ENCODE assay signal across 19 cellular contexts in the genomic region with DNA sequence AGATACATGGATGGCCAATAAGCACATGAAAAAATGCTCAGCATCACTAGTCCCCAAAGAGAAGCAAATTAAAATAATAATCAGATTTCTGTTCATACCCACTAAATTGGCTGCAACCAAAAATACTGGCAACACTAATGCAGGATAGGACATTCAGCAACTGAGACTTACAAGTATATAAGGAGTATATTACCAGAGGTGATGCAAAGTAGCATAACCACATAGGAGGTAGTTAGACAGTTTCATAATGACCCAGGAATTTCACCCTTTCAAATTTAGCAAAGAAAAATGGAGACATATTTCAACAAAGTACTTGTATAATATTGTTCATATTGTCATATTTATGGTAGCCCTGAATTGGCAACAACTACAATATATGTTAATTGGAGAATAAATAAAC.
"Had no signal": no experiment of that assay in that cellular context is flagged by ENCODE, and none has a peak within 500 bp of the region (broad histone marks: within the 10 kb centered on the region; RNA-seq: fewer than 3 reads in every experiment).

No MANE protein-coding gene starts in this region.

- DNase-seq: activated CD4-positive, alpha-beta memory T cell treated with anti-CD3 and anti-CD28 coated beads, Interleukin-2, amount 10 ng/mL, durations not matched to agents 7 days and 5 days; activated CD4-positive, alpha-beta T cell treated with anti-CD3 and anti-CD28 coated beads for 48 hours; activated CD4-positive, CD25-positive, alpha-beta regulatory T cell; activated naive CD4-positive, alpha-beta T cell; activated naive CD8-positive, alpha-beta T cell treated with anti-CD3 and anti-CD28 coated beads for 36 hours; activated T-cell treated with anti-CD3 and anti-CD28 coated beads, Interleukin-2, amount 50 U/mL, for 1 hour; amniotic stem cell; effector memory CD8-positive, alpha-beta T cell; esophagus squamous epithelium; left cardiac atrium; lower lobe of right lung; natural killer cell; right lobe of liver; small intestine; stimulated activated CD4-positive, alpha-beta T cell treated with anti-CD3 and anti-CD28 coated beads, Interleukin-15, amount 100 ng/mL, for 24 hours; stimulated activated CD4-positive, alpha-beta T cell treated with anti-CD3 and anti-CD28 coated beads, Interleukin-2, amount 100 ng/mL, for 48 hours; stomach; trophoblast cell had no signal

- ATAC-seq: activated T-helper 17 cell treated with anti-CD3 and anti-CD28 coated beads, Interleukin-2, amount 50 U/mL, for 72 hours; effector memory CD8-positive, alpha-beta T cell; left cardiac atrium; lower lobe of right lung; natural killer cell; right lobe of liver had no signal
